8 cellular contexts compared by ENCODE assay signal in the genomic region with DNA sequence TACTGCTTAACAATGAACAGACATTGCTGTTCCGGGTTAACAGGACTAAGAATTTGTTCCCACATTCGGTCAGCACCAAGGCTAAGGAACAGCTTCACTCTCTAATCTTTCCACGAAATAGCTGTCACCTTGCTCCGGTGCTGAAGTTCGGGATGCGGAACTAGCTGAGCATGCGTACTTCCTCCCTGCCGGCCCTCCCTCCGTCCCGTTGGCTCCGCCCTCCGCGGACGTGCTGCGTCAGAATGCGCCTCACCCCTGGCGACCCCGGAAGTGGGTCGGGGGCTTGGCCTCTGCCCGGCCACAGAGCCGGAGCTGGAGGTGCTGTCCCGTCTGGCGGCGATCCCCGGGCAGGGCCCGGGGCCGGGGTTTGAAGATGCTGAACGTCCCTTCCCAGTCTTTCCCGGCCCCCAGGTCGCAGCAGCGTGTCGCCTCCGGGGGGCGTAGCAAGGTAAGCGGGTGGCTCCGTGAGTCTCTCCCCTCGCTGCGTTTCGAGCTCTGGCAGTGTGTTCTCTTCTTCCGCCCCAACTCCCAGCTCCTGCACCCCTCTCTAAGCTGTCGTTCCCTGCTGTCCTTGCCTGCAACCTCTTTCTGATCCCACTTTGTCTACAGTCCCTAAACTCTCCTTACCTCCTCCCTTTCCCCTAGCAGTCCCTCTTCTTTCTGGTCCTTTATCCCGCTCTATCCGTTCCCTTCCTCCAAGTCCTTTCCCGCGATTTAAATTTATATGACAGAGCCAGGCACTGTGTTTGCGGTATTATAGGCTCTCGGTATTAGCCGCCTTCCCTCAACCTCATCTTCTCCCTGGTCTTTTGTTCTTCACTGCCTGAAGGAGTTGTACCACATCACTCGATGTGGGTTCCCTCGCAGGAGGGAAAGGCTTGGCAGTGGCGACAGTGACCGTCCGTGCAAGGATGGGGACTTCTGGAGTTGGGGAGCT. TPM values are rescaled to one million over a fixed set of nuclear protein-coding genes. Genes with fewer than 3 reads are reported as not detected.
DNase-seq lines count a peak whose midpoint lies in the region; ATAC-seq and TF ChIP-seq lines count a peak whose summit lies in the region.

A gene with protein sequence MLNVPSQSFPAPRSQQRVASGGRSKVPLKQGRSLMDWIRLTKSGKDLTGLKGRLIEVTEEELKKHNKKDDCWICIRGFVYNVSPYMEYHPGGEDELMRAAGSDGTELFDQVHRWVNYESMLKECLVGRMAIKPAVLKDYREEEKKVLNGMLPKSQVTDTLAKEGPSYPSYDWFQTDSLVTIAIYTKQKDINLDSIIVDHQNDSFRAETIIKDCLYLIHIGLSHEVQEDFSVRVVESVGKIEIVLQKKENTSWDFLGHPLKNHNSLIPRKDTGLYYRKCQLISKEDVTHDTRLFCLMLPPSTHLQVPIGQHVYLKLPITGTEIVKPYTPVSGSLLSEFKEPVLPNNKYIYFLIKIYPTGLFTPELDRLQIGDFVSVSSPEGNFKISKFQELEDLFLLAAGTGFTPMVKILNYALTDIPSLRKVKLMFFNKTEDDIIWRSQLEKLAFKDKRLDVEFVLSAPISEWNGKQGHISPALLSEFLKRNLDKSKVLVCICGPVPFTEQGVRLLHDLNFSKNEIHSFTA (plus strand): TSS at position 280 of the 937 bp plus-strand sequence. CDS start 94 bp downstream, at position 374.

- ATAC-seq in DND-41 (ENCODE audit: insufficient read depth, low read depth) (peak; percentile 97), GM21737 (IDR thresholded peaks at IDR 0.05; ENCODE audit: unreplicated experiment) (peak; percentile 99), esophagus mucosa (peak; percentile 100)

- H4K20me1 ChIP-seq in DND-41 (ENCODE audit: insufficient read depth, low read length) (peaks cover 3% of the 10 kb centered on the region), KMS-11 (ENCODE audit: insufficient read depth) (no peaks in the 10 kb centered on the region)

- H3K9ac ChIP-seq in DND-41 (ENCODE audit: low read depth, low read length) = peak within 1 kb of the TSS; percentile 62
- H3K9ac ChIP-seq in KMS-11 = peak within 1 kb of the TSS; percentile 24; the same call in 1 of the 2 replicates

- H3K4me3 ChIP-seq in DND-41 (ENCODE audit: low read depth in 1 of 2, low read length in 2 of 2) (peak within 1 kb of the TSS; percentile 65 to 98), KMS-11 (IDR thresholded peaks at IDR 0.05; ENCODE audit: insufficient read depth, low read depth, low read length) (no peak within 1 kb of the TSS), Peyer's patch (peak within 1 kb of the TSS; percentile 62 to 95 (median 81)), muscle layer of duodenum (ENCODE audit: low read depth in 1 of 2, low read length in 2 of 2) (peak within 1 kb of the TSS; percentile 88 to 99)

- H3K9me3 ChIP-seq in DND-41 (ENCODE audit: insufficient read depth, low read length, severe bottlenecking) (no peaks in the 10 kb centered on the region), Peyer's patch (no peaks in the 10 kb centered on the region), muscle layer of duodenum (ENCODE audit: control insufficient read depth in 1 of 2, low read length in 2 of 2) (no peaks in the 10 kb centered on the region)

- TF ChIP-seq CTCF in DND-41 (IDR thresholded peaks at IDR 0.05; ENCODE audit: borderline replicate concordance, extremely low read depth, low read length, poor library complexity, severe bottlenecking) (peak; percentile 57), KMS-11 (conservative IDR thresholded peaks at IDR 0.05; ENCODE audit: low read depth, low read length) (0 out of 2 replicates have a peak, but pooled peaks have one; percentile 27), Peyer's patch (IDR thresholded peaks at IDR 0.05) (peak in 4 of 6 experiments; percentile 30 to 41 (median 37))

- peaks cover 25% of the 10 kb centered on the region for H3K4me1 ChIP-seq in DND-41 (ENCODE audit: insufficient read depth, low read length)
- H3K4me1 ChIP-seq in KMS-11 (ENCODE audit: low read depth, poor library complexity, severe bottlenecking) = peaks cover 18% of the 10 kb centered on the region
- peaks cover 0 to 14% (median 2%) of the 10 kb centered on the region in 4 donors for H3K4me1 ChIP-seq in Peyer's patch
- H3K4me1 ChIP-seq in muscle layer of duodenum (ENCODE audit: control insufficient read depth in 1 of 2, insufficient read depth in 2 of 2, low read length in 2 of 2) = peaks cover 11 to 17% of the 10 kb centered on the region in 2 donors

- H3K79me2 ChIP-seq in DND-41 (ENCODE audit: insufficient read depth, low read length) (peaks cover 36% of the 10 kb centered on the region), KMS-11 (ENCODE audit: insufficient read depth, low read depth) (peaks cover 13% of the 10 kb centered on the region; the same call in 1 of the 2 replicates)

- H3K27ac ChIP-seq in DND-41 (ENCODE audit: low read length) = peak within 1 kb of the TSS; percentile 77
- H3K27ac ChIP-seq in KMS-11 = peak within 1 kb of the TSS; percentile 13; the same call in 1 of the 2 replicates
- H3K27ac ChIP-seq in Peyer's patch = peak within 1 kb of the TSS; percentile 86 to 91 (median 88)
- H3K27ac ChIP-seq in muscle layer of duodenum (ENCODE audit: low read length) = peak within 1 kb of the TSS; percentile 87

- H3K36me3 ChIP-seq in DND-41 (ENCODE audit: insufficient read depth, low read length) (peaks cover 7% of the 10 kb centered on the region; the same call in 1 of the 2 replicates), KMS-11 (ENCODE audit: insufficient read depth) (no peaks in the 10 kb centered on the region), Peyer's patch (peaks cover 0 to 5% (median 0%) of the 10 kb centered on the region in 3 donors), muscle layer of duodenum (ENCODE audit: control insufficient read depth in 1 of 2, insufficient read depth in 2 of 2, low read length in 2 of 2) (peaks cover 0 to 5% of the 10 kb centered on the region in 2 donors)

- no peaks in the 10 kb centered on the region for H3K27me3 ChIP-seq in DND-41 (ENCODE audit: insufficient read depth, low read length, poor library complexity)
- H3K27me3 ChIP-seq in KMS-11 (ENCODE audit: insufficient read depth, low read depth) = no peaks in the 10 kb centered on the region
- no peaks in the 10 kb centered on the region for H3K27me3 ChIP-seq in Peyer's patch
- no peaks in the 10 kb centered on the region for H3K27me3 ChIP-seq in muscle layer of duodenum (ENCODE audit: low read depth, low read length)

- H3K4me2 ChIP-seq in DND-41 (ENCODE audit: insufficient read depth, low read length) = peak within 1 kb of the TSS; percentile 97
- H3K4me2 ChIP-seq in KMS-11 = peak within 1 kb of the TSS; percentile 91

- DNase-seq in DND-41 (peak; percentile 96), Peyer's patch (peak; percentile 92 to 97 (median 97))
- peak; percentile 95 to 97 for DNase-seq in activated T-cell treated with anti-CD3 and anti-CD28 coated beads, Interleukin-2, amount 50 U/mL, for 48 hours
- DNase-seq in stimulated activated CD8-positive, alpha-beta memory T cell treated with anti-CD3 and anti-CD28 coated beads, Interleukin-7, amount 100 ng/mL, for 4 hours (ENCODE audit: low read depth in 2 of 2) = peak; percentile 82 to 87

- H2AFZ ChIP-seq in DND-41 (ENCODE audit: low read depth, low read length) (peak within 1 kb of the TSS; percentile 98), KMS-11 (ENCODE audit: low read depth) (peak within 1 kb of the TSS; percentile 68)

- peak; percentile 89 to 92 for TF ChIP-seq POLR2A in Peyer's patch (IDR thresholded peaks at IDR 0.05)

RNA-seq across cellular contexts. Expression of the gene that starts here (rescaled TPM):
- total RNA-seq in Peyer's patch = 10 to 100 TPM in 2 of 4 donors, 1 to 10 TPM in 2; 5.3 to 16.5 (median 10.6) TPM
- 23.1 TPM for total RNA-seq in esophagus mucosa

Comparison
In these comparisons a context has a peak if more than half of its experiments do, and no peak if none do; other contexts are left out.
1. H3K27ac ChIP-seq: peak in every context shown above with its lines; median percentile 88 in Peyer's patch; 87 in muscle layer of duodenum; 77 in DND-41; 13 in KMS-11.